8 cellular contexts compared by ENCODE assay signal in genomic region chr13:77696006-77696862, GRCh38. TPM values are rescaled to one million over a fixed set of nuclear protein-coding genes. Genes with fewer than 3 reads are reported as not detected.
DNase-seq lines count a peak whose midpoint lies in the region; ATAC-seq, FAIRE-seq and TF ChIP-seq lines count a peak whose summit lies in the region.

No MANE protein-coding gene starts in this region.

- H3K36me3 ChIP-seq in MM.1S (replicated peaks; ENCODE audit: insufficient read depth, low read length) (no peaks in the 10 kb centered on the region), neuronal stem cell (replicated peaks in 1 of 2; ENCODE audit: control insufficient read depth in 2 of 2, insufficient read depth in 2 of 2, low read length in 2 of 2) (no peaks in the 10 kb centered on the region)

- DNase-seq in GM12892 (ENCODE audit: insufficient read length) (no peak), MM.1S (peak; percentile 14), neuronal stem cell (ENCODE audit: low spot score) (peak; percentile 37), dermis blood vessel endothelial cell (no peak), GM03348 (ENCODE audit: low spot score) (no peak), GM19238 (ENCODE audit: insufficient read length, low spot score) (no peak)
- peak; percentile 61 for DNase-seq in central memory CD4-positive, alpha-beta T cell

- H3K9me2 ChIP-seq in MM.1S (replicated peaks; ENCODE audit: insufficient read depth, low read length), result no peaks in the 10 kb centered on the region

- no peak for ATAC-seq in GM21786 (IDR thresholded peaks at IDR 0.05; ENCODE audit: unreplicated experiment)

- H3K79me1 ChIP-seq in neuronal stem cell (ENCODE audit: low read depth, low read length), result peaks cover 5% of the 10 kb centered on the region

- H2BK15ac ChIP-seq in neuronal stem cell (ENCODE audit: low read length), result no peak overlapping the region

- no peak overlapping the region for H2BK12ac ChIP-seq in neuronal stem cell (ENCODE audit: low read length)

- no peak overlapping the region for H3K18ac ChIP-seq in neuronal stem cell (ENCODE audit: low read length)

- H3K79me2 ChIP-seq in MM.1S (ENCODE audit: low read length), result peaks cover 29% of the 10 kb centered on the region

- H4K91ac ChIP-seq in neuronal stem cell (ENCODE audit: low read depth, low read length, poor library complexity), result no peak overlapping the region

- H2AFZ ChIP-seq in MM.1S (ENCODE audit: low read length), result no peak overlapping the region
- peak overlapping the region; percentile 94 for H2AFZ ChIP-seq in neuronal stem cell (ENCODE audit: low read length)

- H3K9ac ChIP-seq in MM.1S (ENCODE audit: low read length), result peak overlapping the region; percentile 46; the same call in 1 of the 2 replicates
- H3K9ac ChIP-seq in neuronal stem cell (ENCODE audit: low read depth, low read length, poor library complexity), result no peak overlapping the region

- H3K4me3 ChIP-seq in MM.1S (ENCODE audit: low read length), result peak overlapping the region; percentile 70; the same call in 1 of the 2 replicates
- H3K4me3 ChIP-seq in neuronal stem cell (ENCODE audit: low read length in 2 of 2), result peak overlapping the region in 1 of 2 donors; percentile 58

- H2AK5ac ChIP-seq in neuronal stem cell (ENCODE audit: low read depth, low read length), result no peak overlapping the region

- TF ChIP-seq POLR2A in GM12892 (IDR thresholded peaks at IDR 0.05; ENCODE audit: low read depth, low read length), result no peak

- H3K27me3 ChIP-seq in MM.1S (replicated peaks; ENCODE audit: insufficient read depth, low read length), result no peaks in the 10 kb centered on the region
- H3K27me3 ChIP-seq in neuronal stem cell (ENCODE audit: control insufficient read depth in 3 of 3, insufficient read depth in 3 of 3, low read depth in 1 of 3, low read length in 3 of 3), result no peaks in the 10 kb centered on the region

- no peaks in the 10 kb centered on the region for H3K9me3 ChIP-seq in MM.1S (replicated peaks; ENCODE audit: insufficient read depth, low read length)
- H3K9me3 ChIP-seq in neuronal stem cell (replicated peaks in 1 of 2; ENCODE audit: control insufficient read depth in 2 of 2, insufficient read depth in 1 of 2, low read depth in 1 of 2, low read length in 2 of 2), result no peaks in the 10 kb centered on the region

- no peak overlapping the region for H3K23ac ChIP-seq in neuronal stem cell (ENCODE audit: low read depth, low read length, poor library complexity)

- H4K20me1 ChIP-seq in MM.1S (ENCODE audit: insufficient read depth, low read length), result no peaks in the 10 kb centered on the region

- peaks cover 17% of the 10 kb centered on the region for H3F3A ChIP-seq in MM.1S (ENCODE audit: insufficient read depth, low read length)

- no peak overlapping the region for H3K14ac ChIP-seq in neuronal stem cell (ENCODE audit: low read length)

- no peak overlapping the region for H2BK5ac ChIP-seq in neuronal stem cell (ENCODE audit: low read length)

- no peak overlapping the region for H4K8ac ChIP-seq in neuronal stem cell (ENCODE audit: low read depth, low read length)

- no peak for TF ChIP-seq CTCF in MM.1S (IDR thresholded peaks at IDR 0.05; ENCODE audit: low read length)

- no peak overlapping the region for H3K27ac ChIP-seq in MM.1S (ENCODE audit: low read length)
- H3K27ac ChIP-seq in neuronal stem cell (replicated peaks; ENCODE audit: low read length), result no peak overlapping the region

- peaks cover 26% of the 10 kb centered on the region for H3K4me1 ChIP-seq in MM.1S (ENCODE audit: low read length)
- H3K4me1 ChIP-seq in neuronal stem cell (ENCODE audit: control insufficient read depth in 2 of 2, insufficient read depth in 1 of 2, low read depth in 1 of 2, low read length in 2 of 2), result peaks cover 2 to 25% of the 10 kb centered on the region in 2 donors

- no CpG with 5 or more reads among the region's 9 CpGs for WGBS in neuronal stem cell (ENCODE audit: extremely low coverage in 2 of 2, insufficient read length in 2 of 2, insufficient replicate concordance in 1 of 2), 2 donors

- no peak overlapping the region for H2BK120ac ChIP-seq in neuronal stem cell (ENCODE audit: low read depth, low read length)

- peak; percentile 82 for FAIRE-seq in GM12892 (lab: Jason Lieb, UNC)

- peak overlapping the region; percentile 83 for H3K4me2 ChIP-seq in MM.1S (ENCODE audit: low read depth, low read length)
- H3K4me2 ChIP-seq in neuronal stem cell (ENCODE audit: insufficient read depth, low read length, poor library complexity, severe bottlenecking), result no peak overlapping the region

- H3K4ac ChIP-seq in neuronal stem cell (ENCODE audit: low read length), result no peak overlapping the region

RNA-seq across cellular contexts. Expression of gene SLAIN1, which starts 1.3 kb away (rescaled TPM):
- 70.8 TPM for polyA plus RNA-seq in GM12892 (2012; ENCODE audit: missing spikeins)
- 65.0 TPM for polyA plus RNA-seq in neuronal stem cell (2013, experiment 1 of 2)
- 61.6 TPM for polyA plus RNA-seq in neuronal stem cell (2013, experiment 2 of 2)
- total RNA-seq in dermis blood vessel endothelial cell, result 10.6 and 11.1 TPM in 2 replicates

Comparison
In these comparisons a context has a peak if more than half of its experiments do, and no peak if none do; other contexts are left out.
1. DNase-seq: peak in MM.1S (single experiment), central memory CD4-positive, alpha-beta T cell (single experiment) and neuronal stem cell (single experiment); none in GM12892 (single experiment), dermis blood vessel endothelial cell (single experiment), GM03348 (single experiment) and GM19238 (single experiment).